32 cellular contexts compared by ENCODE assay signal in genomic region chr9:35279946-35280345, GRCh38.
"Had no signal": no experiment of that assay in that cellular context is flagged by ENCODE, and none has a peak within 500 bp of the region (broad histone marks: within the 10 kb centered on the region; RNA-seq: fewer than 3 reads in every experiment).

No MANE protein-coding gene starts in this region.

- H3K27me3 ChIP-seq: neural progenitor cell, ovary, spleen, suprapubic skin, testis, tibial artery, transverse colon, upper lobe of right lung, uterus had no signal

- H3K27ac Mint-ChIP-seq: naive B cell; natural killer cell; nephron; neural progenitor cell; progenitor cell of endocrine pancreas; stimulated activated memory B cell treated with anti-CD40 and anti-IgM and Interleukin-4, amounts not matched to agents 10 μg/mL and 1 μg/mL and 100 μg/mL, for 72 hours; stimulated activated naive CD8-positive, alpha-beta T cell treated with anti-CD3 and anti-CD28 coated beads, Interleukin-15, amount 100 ng/mL, for 72 hours; type B pancreatic cell had no signal

- H3K36me3 ChIP-seq: neural progenitor cell, ovary, spleen, suprapubic skin, tibial artery, transverse colon, upper lobe of right lung, uterus had no signal

- H3K79me2 ChIP-seq: parathyroid adenoma had no signal

- H3K4me2 ChIP-seq: neural progenitor cell, smooth muscle cell had no signal

- ATAC-seq: natural killer cell; sciatic nerve; stimulated activated memory B cell treated with anti-CD40 and anti-IgM and Interleukin-4, amounts not matched to agents 10 μg/mL and 1 μg/mL and 100 μg/mL, for 72 hours; stimulated activated naive CD8-positive, alpha-beta T cell treated with anti-CD3 and anti-CD28 coated beads, Interleukin-15, amount 100 ng/mL, for 72 hours; stimulated activated naive CD8-positive, alpha-beta T cell treated with anti-CD3 and anti-CD28 coated beads, Interleukin-15, Interleukin-2, amounts not matched to agents 100 U/mL and 50 U/mL, for 24 hours; upper lobe of right lung had no signal

- DNase-seq: naive B cell; natural killer cell; occipital lobe; ovary; posterior cingulate gyrus; psoas muscle; right cardiac atrium; spleen; stimulated activated CD4-positive, alpha-beta T cell treated with anti-CD3 and anti-CD28 coated beads, Interleukin-12 subunit alpha, Interleukin-12 subunit beta, amount 100 ng/mL, for 4 hours; stimulated activated CD4-positive, alpha-beta T cell treated with anti-CD3 and anti-CD28 coated beads, Interleukin-1b, Interleukin-23, amount 100 ng/mL, for 48 hours; stimulated activated CD4-positive, alpha-beta T cell treated with anti-CD3 and anti-CD28 coated beads, Interleukin-4, amount 100 ng/mL, for 1 hour; stimulated activated CD4-positive, alpha-beta T cell treated with anti-CD3 and anti-CD28 coated beads, Interleukin-4, amount 100 ng/mL, for 4 hours; stimulated activated CD8-positive, alpha-beta memory T cell treated with anti-CD3 and anti-CD28 coated beads, Interleukin-4, amount 100 ng/mL, for 48 hours; stimulated activated naive CD4-positive, alpha-beta T cell; stimulated activated naive CD8-positive, alpha-beta T cell treated with anti-CD3 and anti-CD28 coated beads, Interleukin-15, amount 100 ng/mL, for 72 hours; stimulated activated naive CD8-positive, alpha-beta T cell treated with anti-CD3 and anti-CD28 coated beads, Interleukin-15, Interleukin-2, amounts not matched to agents 100 U/mL and 50 U/mL, for 24 hours; substantia nigra; testis; tibial artery; transverse colon; upper lobe of right lung; uterus had no signal

- H3K4me3 Mint-ChIP-seq: naive B cell; natural killer cell; nephron; neural progenitor cell; stimulated activated memory B cell treated with anti-CD40 and anti-IgM and Interleukin-4, amounts not matched to agents 10 μg/mL and 1 μg/mL and 100 μg/mL, for 72 hours; stimulated activated naive CD8-positive, alpha-beta T cell treated with anti-CD3 and anti-CD28 coated beads, Interleukin-15, amount 100 ng/mL, for 72 hours; type B pancreatic cell had no signal

- H3K9ac ChIP-seq: neural progenitor cell, parathyroid adenoma had no signal

- H2AFZ ChIP-seq: neural progenitor cell, parathyroid adenoma had no signal

- H3K27me3 Mint-ChIP-seq: progenitor cell of endocrine pancreas; stimulated activated naive CD8-positive, alpha-beta T cell treated with anti-CD3 and anti-CD28 coated beads, Interleukin-15, amount 100 ng/mL, for 72 hours; type B pancreatic cell had no signal

- H3K36me3 Mint-ChIP-seq: naive B cell; natural killer cell; neural progenitor cell; stimulated activated memory B cell treated with anti-CD40 and anti-IgM and Interleukin-4, amounts not matched to agents 10 μg/mL and 1 μg/mL and 100 μg/mL, for 72 hours; type B pancreatic cell had no signal

- H3K9me3 ChIP-seq: ovary, psoas muscle, spleen, suprapubic skin, testis, tibial artery, transverse colon, upper lobe of right lung, uterus had no signal

- H3K9me3 Mint-ChIP-seq: natural killer cell; nephron; neural progenitor cell; stimulated activated memory B cell treated with anti-CD40 and anti-IgM and Interleukin-4, amounts not matched to agents 10 μg/mL and 1 μg/mL and 100 μg/mL, for 72 hours; stimulated activated naive CD8-positive, alpha-beta T cell treated with anti-CD3 and anti-CD28 coated beads, Interleukin-15, amount 100 ng/mL, for 72 hours; type B pancreatic cell had no signal

- H3K4me1 Mint-ChIP-seq: nephron, neural progenitor cell had no signal

- H3K4me3 ChIP-seq: neural progenitor cell, ovary, psoas muscle, skin epidermis, smooth muscle cell, spleen, suprapubic skin, testis, tibial artery, transverse colon, upper lobe of right lung, uterus had no signal

- H3K4me1 ChIP-seq: neural progenitor cell, parathyroid adenoma, uterus had no signal

- H3K27ac ChIP-seq: neural progenitor cell, ovary, parathyroid adenoma, psoas muscle, skin epidermis, spleen, suprapubic skin, testis, tibial artery, transverse colon, upper lobe of right lung, uterus had no signal
